8 cellular contexts compared by ENCODE assay signal in the genomic region with DNA sequence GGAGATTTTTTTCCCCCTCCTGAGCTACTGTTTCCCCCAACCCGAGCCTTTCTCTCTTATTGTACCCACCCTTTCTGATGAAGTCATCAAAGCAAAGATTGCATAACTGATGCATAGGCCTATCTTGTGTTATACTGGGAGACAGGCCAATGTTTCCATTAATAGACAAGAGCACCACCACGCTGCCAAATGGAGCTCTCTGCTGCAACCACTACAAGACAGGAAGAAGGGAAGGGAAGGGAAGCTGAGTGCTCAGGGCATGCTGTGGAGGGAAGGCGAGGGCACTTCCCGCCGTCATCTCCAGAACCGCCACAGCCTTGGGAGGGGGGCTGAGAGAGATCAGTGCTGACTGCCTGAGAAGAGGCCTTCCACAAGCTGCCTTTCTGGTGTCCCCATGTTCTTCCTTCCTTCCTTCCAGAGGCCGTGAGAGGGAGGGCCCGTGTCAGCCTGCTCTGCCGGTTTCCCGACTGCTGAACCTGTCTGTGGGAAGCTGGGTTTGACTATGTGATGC.
DNase-seq lines count a peak whose midpoint lies in the region; FAIRE-seq and TF ChIP-seq lines count a peak whose summit lies in the region.

No MANE protein-coding gene starts in this region.

- no peaks in the 10 kb centered on the region for H3K27me3 ChIP-seq in stomach

- H3K36me3 ChIP-seq in stomach, result no peaks in the 10 kb centered on the region

- H3K9me3 ChIP-seq in stomach, result no peaks in the 10 kb centered on the region

- intact Hi-C loops in stomach (cut with DNase I; ENCODE audit: low total_unique reads), result no loop called here

- no peak overlapping the region for H3K4me3 ChIP-seq in astrocyte of the cerebellum (ENCODE audit: low read depth, low read length)
- H3K4me3 ChIP-seq in stomach, result no peak overlapping the region

- H3K4me1 ChIP-seq in stomach, result peaks cover 19 to 28% (median 25%) of the 10 kb centered on the region in 4 donors

- H3K27ac ChIP-seq in C4-2B (peak overlapping the region; percentile 89), stomach (peak overlapping the region; percentile 32 to 84 (median 73))

- no peak for TF ChIP-seq EP300 in stomach (IDR thresholded peaks at IDR 0.05)

- WGBS in stomach, 5 donors, result 13 to 28% (median 14%) methylated on average over 10 of the region's 10 CpGs

- in situ Hi-C loops in astrocyte of the cerebellum (cut with HindIII; ENCODE audit: low sequenced_read_pairs), result no loop called here

- FAIRE-seq in D721Med (lab: Jason Lieb, UNC), result no peak

- TF ChIP-seq CTCF in C4-2B (conservative IDR thresholded peaks at IDR 0.05), result peak; percentile 25
- peak; percentile 29 for TF ChIP-seq CTCF in astrocyte of the cerebellum (IDR thresholded peaks at IDR 0.05; ENCODE audit: low read depth, low read length, missing control alignments)
- peak in 2 of 7 experiments; percentile 23 to 41 for TF ChIP-seq CTCF in stomach (IDR thresholded peaks at IDR 0.05)
- no peak for TF ChIP-seq CTCF in D721Med (IDR thresholded peaks at IDR 0.05; ENCODE audit: insufficient read depth, missing control alignments)

- no peak for TF ChIP-seq POLR2A in stomach (IDR thresholded peaks at IDR 0.05)

- DNase-seq in NCI-H1694 treated with DMSO at 0.1 percent for 48 hours (lab: John Stamatoyannopoulos, UW) (peak; percentile 85), astrocyte of the cerebellum (ENCODE audit: low read depth) (peak; percentile 83), inferior parietal cortex (ENCODE audit: extremely low spot score) (peak; percentile 89), stomach (peak; percentile 56), GOT3 (lab: John Stamatoyannopoulos, UW) (no peak), D721Med (ENCODE audit: insufficient read length, low spot score) (no peak)
- no peak for DNase-seq in activated CD4-positive, CD25-positive, alpha-beta regulatory T cell treated with anti-CD3 and anti-CD28 coated beads, Interleukin-2, amount 50 U/mL, for 72 hours

Comparison
In these comparisons a context has a peak if more than half of its experiments do, and no peak if none do; other contexts are left out.
1. DNase-seq: peak in NCI-H1694 treated with DMSO at 0.1 percent for 48 hours (single experiment), astrocyte of the cerebellum (single experiment), inferior parietal cortex (single experiment) and stomach (single experiment); none in activated CD4-positive, CD25-positive, alpha-beta regulatory T cell treated with anti-CD3 and anti-CD28 coated beads, Interleukin-2, amount 50 U/mL, for 72 hours (single experiment), GOT3 (single experiment) and D721Med (single experiment).